ENCODE assay signal across 8 cellular contexts in genomic region chr9:124769451-124770358, GRCh38. TPM values are rescaled to one million over a fixed set of nuclear protein-coding genes. Genes with fewer than 3 reads are reported as not detected.
DNase-seq lines count a peak whose midpoint lies in the region; ATAC-seq lines count a peak whose summit lies in the region.

No MANE protein-coding gene starts in this region.

- H3K27ac Mint-ChIP-seq in effector memory CD8-positive, alpha-beta T cell, result peak overlapping the region; percentile 73 to 87
- peak overlapping the region in 5 of 6 donors; percentile 21 to 98 (median 83) for H3K27ac Mint-ChIP-seq in naive B cell

- H3K27me3 Mint-ChIP-seq in effector memory CD8-positive, alpha-beta T cell, result peaks cover 42 to 70% of the 10 kb centered on the region in 2 donors
- H3K27me3 Mint-ChIP-seq in naive B cell, result peaks cover 40 to 52% (median 44%) of the 10 kb centered on the region in 3 donors

- H3K27ac ChIP-seq in SJSA1, result no peak overlapping the region

- peaks cover 10% of the 10 kb centered on the region for H3K4me1 ChIP-seq in SJSA1 (replicated peaks)

- peaks cover 5% of the 10 kb centered on the region for H3K36me3 Mint-ChIP-seq in effector memory CD8-positive, alpha-beta T cell (ENCODE audit: insufficient read depth)
- peaks cover 0 to 10% of the 10 kb centered on the region in 2 donors for H3K36me3 Mint-ChIP-seq in naive B cell

- H3K27me3 ChIP-seq in SJSA1 (replicated peaks), result peaks cover 14% of the 10 kb centered on the region; the same call in 1 of the 2 replicates

- ATAC-seq in Right ventricle myocardium inferior (no peak), left cardiac atrium (no peak), naive B cell (ENCODE audit: low read depth in 2 of 2) (no peak), GM21619 (IDR thresholded peaks at IDR 0.05; ENCODE audit: unreplicated experiment) (no peak)
- no peak for ATAC-seq in effector memory CD8-positive, alpha-beta T cell (replicated peaks)

- no peaks in the 10 kb centered on the region for H3K36me3 ChIP-seq in SJSA1

- H3K9me3 ChIP-seq in SJSA1 (replicated peaks), result no peaks in the 10 kb centered on the region

- H3K9me3 Mint-ChIP-seq in effector memory CD8-positive, alpha-beta T cell, result no peaks in the 10 kb centered on the region
- no peaks in the 10 kb centered on the region for H3K9me3 Mint-ChIP-seq in naive B cell

- peak overlapping the region; percentile 80 for H3K4me3 ChIP-seq in SJSA1

- intact Hi-C loops in Right ventricle myocardium inferior (cut with DNase I) (no loop called here), left cardiac atrium (cut with DNase I) (loop anchor here (10.0 kb wide), 1 partner anchor 605 kb away; no protein-coding TSS in a partner anchor)

- DNase-seq in Right ventricle myocardium inferior (ENCODE audit: missing footprints) (peak; percentile 82), left cardiac atrium (no peak), SJSA1 (ENCODE audit: low read depth in 1 of 2, low spot score in 2 of 2) (peak in 1 of 2 experiments; percentile 19), naive B cell (peak; percentile 12), NCI-H446 (lab: John Stamatoyannopoulos, UW) (no peak), hepatic stellate cell (ENCODE audit: low spot score) (no peak)
- DNase-seq in effector memory CD8-positive, alpha-beta T cell, result peak in 1 of 3 experiments; percentile 15

- H3K4me1 Mint-ChIP-seq in effector memory CD8-positive, alpha-beta T cell (ENCODE audit: low read depth in 2 of 2), result peaks cover 26 to 30% of the 10 kb centered on the region in 2 donors
- H3K4me1 Mint-ChIP-seq in naive B cell, result peaks cover 40 to 44% (median 41%) of the 10 kb centered on the region in 3 donors

- H3K4me3 Mint-ChIP-seq in effector memory CD8-positive, alpha-beta T cell, result peak overlapping the region; percentile 85 to 97
- H3K4me3 Mint-ChIP-seq in naive B cell, result peak overlapping the region; percentile 82 to 97 (median 94)

RNA-seq across cellular contexts. Expression of gene NR6A1, which starts 1.4 kb away (rescaled TPM):
- total RNA-seq in Right ventricle myocardium inferior, result 1.2 TPM
- 1 to 10 TPM; 1.2 to 1.3 TPM for total RNA-seq in left cardiac atrium
- total RNA-seq in SJSA1 (2014; rRNA removed; shearing (Covaris generic)), result 0.88 and 1.0 TPM in 2 replicates
- under 1 TPM in 2 of 6 donors, not detected in 4; 0.08 to 0.11 TPM for polyA plus RNA-seq in naive B cell (ENCODE audit: low read depth in 6 of 6)

RNA-seq across cellular contexts. Expression of gene OLFML2A, which starts 7.2 kb away (rescaled TPM):
- total RNA-seq in Right ventricle myocardium inferior (27.3 TPM), left cardiac atrium (10 to 100 TPM; 19.4 to 24.6 TPM)
- 5.0 and 7.8 TPM in 2 replicates for total RNA-seq in SJSA1 (2014; rRNA removed; shearing (Covaris generic))
- polyA plus RNA-seq in naive B cell (ENCODE audit: low read depth in 6 of 6), result under 1 TPM in 5 of 6 donors, not detected in 1; 0.09 to 0.39 (median 0.16) TPM

Comparison
In these comparisons a context has a peak if more than half of its experiments do, and no peak if none do; other contexts are left out.
1. DNase-seq: peak in Right ventricle myocardium inferior (single experiment) and naive B cell (single experiment); none in left cardiac atrium (single experiment), NCI-H446 (0 of 2) and hepatic stellate cell (single experiment).